In the genomic region with DNA sequence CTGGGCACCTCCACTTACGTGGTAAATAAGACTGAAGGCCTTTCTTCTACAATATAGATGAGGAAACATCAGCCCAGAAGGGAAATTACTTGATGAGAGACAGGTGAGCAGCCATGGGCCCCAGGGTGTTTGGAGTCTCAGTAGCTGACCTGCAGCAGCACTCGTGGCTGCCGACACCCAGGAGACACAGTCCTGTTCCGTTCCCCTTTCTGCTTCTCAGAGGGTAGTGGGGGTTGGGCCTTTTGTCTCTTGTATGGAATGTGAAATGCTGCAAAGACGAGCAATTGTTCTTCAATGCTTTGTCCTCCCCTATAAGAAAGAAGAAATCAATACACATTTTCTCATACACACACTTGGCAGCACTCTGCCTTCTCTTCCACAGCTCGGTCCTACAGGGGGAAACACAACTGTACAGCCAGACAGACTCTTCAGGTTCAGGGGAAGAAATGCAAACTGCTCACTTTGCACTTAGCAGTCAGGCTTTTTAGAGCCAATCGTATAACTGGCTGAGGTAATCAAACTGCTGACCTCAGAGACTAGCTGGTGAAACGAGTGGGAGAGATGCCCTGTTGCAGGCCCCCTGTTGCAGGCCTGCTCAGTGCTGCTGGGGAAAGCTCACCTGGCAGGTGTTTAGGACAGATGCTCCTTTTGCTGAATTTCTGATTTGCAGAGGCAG, we compare ENCODE assay signal across 1 cellular context.
TF ChIP-seq lines count a peak whose summit lies in the region.

No MANE protein-coding gene starts in this region.

TF ChIP-seq in WTC11, 78 proteins besides CTCF, POLR2A, EP300 and RAD21 (continued from another document):
- no peak for TF ChIP-seq HMGXB4 (CRISPR knock-in tag; IDR thresholded peaks at IDR 0.05)
- TF ChIP-seq, protein P1, sequence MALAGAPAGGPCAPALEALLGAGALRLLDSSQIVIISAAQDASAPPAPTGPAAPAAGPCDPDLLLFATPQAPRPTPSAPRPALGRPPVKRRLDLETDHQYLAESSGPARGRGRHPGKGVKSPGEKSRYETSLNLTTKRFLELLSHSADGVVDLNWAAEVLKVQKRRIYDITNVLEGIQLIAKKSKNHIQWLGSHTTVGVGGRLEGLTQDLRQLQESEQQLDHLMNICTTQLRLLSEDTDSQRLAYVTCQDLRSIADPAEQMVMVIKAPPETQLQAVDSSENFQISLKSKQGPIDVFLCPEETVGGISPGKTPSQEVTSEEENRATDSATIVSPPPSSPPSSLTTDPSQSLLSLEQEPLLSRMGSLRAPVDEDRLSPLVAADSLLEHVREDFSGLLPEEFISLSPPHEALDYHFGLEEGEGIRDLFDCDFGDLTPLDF (CRISPR knock-in tag; IDR thresholded peaks at IDR 0.05), result no peak
- no peak for TF ChIP-seq CBFB (CRISPR knock-in tag; IDR thresholded peaks at IDR 0.05; ENCODE audit: low read depth)
- no peak for TF ChIP-seq ATF1 (CRISPR knock-in tag; IDR thresholded peaks at IDR 0.05)
- TF ChIP-seq USF2 (CRISPR knock-in tag; IDR thresholded peaks at IDR 0.05), result no peak
- TF ChIP-seq, protein P2, sequence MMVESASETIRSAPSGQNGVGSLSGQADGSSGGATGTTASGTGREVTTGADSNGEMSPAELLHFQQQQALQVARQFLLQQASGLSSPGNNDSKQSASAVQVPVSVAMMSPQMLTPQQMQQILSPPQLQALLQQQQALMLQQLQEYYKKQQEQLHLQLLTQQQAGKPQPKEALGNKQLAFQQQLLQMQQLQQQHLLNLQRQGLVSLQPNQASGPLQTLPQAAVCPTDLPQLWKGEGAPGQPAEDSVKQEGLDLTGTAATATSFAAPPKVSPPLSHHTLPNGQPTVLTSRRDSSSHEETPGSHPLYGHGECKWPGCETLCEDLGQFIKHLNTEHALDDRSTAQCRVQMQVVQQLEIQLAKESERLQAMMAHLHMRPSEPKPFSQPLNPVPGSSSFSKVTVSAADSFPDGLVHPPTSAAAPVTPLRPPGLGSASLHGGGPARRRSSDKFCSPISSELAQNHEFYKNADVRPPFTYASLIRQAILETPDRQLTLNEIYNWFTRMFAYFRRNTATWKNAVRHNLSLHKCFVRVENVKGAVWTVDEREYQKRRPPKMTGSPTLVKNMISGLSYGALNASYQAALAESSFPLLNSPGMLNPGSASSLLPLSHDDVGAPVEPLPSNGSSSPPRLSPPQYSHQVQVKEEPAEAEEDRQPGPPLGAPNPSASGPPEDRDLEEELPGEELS (CRISPR knock-in tag; IDR thresholded peaks at IDR 0.05), result no peak
- no peak for TF ChIP-seq NR1H2 (CRISPR knock-in tag; IDR thresholded peaks at IDR 0.05)
- TF ChIP-seq ZNF121 (CRISPR knock-in tag; IDR thresholded peaks at IDR 0.05), result no peak
- TF ChIP-seq, protein P3, sequence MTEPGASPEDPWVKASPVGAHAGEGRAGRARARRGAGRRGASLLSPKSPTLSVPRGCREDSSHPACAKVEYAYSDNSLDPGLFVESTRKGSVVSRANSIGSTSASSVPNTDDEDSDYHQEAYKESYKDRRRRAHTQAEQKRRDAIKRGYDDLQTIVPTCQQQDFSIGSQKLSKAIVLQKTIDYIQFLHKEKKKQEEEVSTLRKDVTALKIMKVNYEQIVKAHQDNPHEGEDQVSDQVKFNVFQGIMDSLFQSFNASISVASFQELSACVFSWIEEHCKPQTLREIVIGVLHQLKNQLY (CRISPR knock-in tag; IDR thresholded peaks at IDR 0.05), result no peak
- no peak for TF ChIP-seq STAT6 (CRISPR knock-in tag; conservative IDR thresholded peaks at IDR 0.05; ENCODE audit: low read depth)
- no peak for TF ChIP-seq TP53 (CRISPR knock-in tag; IDR thresholded peaks at IDR 0.05)
- TF ChIP-seq PREB (CRISPR knock-in tag; IDR thresholded peaks at IDR 0.05; ENCODE audit: borderline replicate concordance), result no peak
- no peak for TF ChIP-seq ATF2 (CRISPR knock-in tag; IDR thresholded peaks at IDR 0.05; ENCODE audit: borderline replicate concordance, low read depth)
- TF ChIP-seq GRHL2 (CRISPR knock-in tag; IDR thresholded peaks at IDR 0.05; ENCODE audit: insufficient replicate concordance, severe bottlenecking), result no peak
- no peak for TF ChIP-seq TEAD4 (CRISPR knock-in tag; IDR thresholded peaks at IDR 0.05)
- TF ChIP-seq TCF7 (CRISPR knock-in tag; IDR thresholded peaks at IDR 0.05; ENCODE audit: low read depth), result no peak
- no peak for TF ChIP-seq PRDM15 (CRISPR knock-in tag; IDR thresholded peaks at IDR 0.05)
- no peak for TF ChIP-seq JUN (CRISPR knock-in tag; IDR thresholded peaks at IDR 0.05)
- no peak for TF ChIP-seq SMAD4 (CRISPR knock-in tag; IDR thresholded peaks at IDR 0.05)
